ENCODE assay signal across 1 cellular context in genomic region chr6:33427585-33428218, GRCh38.
TF ChIP-seq lines count a peak whose summit lies in the region.

No MANE protein-coding gene starts in this region.

TF ChIP-seq in K562, 482 proteins besides CTCF, POLR2A, EP300 and RAD21 (continued from another document):
- TF ChIP-seq, protein P1, sequence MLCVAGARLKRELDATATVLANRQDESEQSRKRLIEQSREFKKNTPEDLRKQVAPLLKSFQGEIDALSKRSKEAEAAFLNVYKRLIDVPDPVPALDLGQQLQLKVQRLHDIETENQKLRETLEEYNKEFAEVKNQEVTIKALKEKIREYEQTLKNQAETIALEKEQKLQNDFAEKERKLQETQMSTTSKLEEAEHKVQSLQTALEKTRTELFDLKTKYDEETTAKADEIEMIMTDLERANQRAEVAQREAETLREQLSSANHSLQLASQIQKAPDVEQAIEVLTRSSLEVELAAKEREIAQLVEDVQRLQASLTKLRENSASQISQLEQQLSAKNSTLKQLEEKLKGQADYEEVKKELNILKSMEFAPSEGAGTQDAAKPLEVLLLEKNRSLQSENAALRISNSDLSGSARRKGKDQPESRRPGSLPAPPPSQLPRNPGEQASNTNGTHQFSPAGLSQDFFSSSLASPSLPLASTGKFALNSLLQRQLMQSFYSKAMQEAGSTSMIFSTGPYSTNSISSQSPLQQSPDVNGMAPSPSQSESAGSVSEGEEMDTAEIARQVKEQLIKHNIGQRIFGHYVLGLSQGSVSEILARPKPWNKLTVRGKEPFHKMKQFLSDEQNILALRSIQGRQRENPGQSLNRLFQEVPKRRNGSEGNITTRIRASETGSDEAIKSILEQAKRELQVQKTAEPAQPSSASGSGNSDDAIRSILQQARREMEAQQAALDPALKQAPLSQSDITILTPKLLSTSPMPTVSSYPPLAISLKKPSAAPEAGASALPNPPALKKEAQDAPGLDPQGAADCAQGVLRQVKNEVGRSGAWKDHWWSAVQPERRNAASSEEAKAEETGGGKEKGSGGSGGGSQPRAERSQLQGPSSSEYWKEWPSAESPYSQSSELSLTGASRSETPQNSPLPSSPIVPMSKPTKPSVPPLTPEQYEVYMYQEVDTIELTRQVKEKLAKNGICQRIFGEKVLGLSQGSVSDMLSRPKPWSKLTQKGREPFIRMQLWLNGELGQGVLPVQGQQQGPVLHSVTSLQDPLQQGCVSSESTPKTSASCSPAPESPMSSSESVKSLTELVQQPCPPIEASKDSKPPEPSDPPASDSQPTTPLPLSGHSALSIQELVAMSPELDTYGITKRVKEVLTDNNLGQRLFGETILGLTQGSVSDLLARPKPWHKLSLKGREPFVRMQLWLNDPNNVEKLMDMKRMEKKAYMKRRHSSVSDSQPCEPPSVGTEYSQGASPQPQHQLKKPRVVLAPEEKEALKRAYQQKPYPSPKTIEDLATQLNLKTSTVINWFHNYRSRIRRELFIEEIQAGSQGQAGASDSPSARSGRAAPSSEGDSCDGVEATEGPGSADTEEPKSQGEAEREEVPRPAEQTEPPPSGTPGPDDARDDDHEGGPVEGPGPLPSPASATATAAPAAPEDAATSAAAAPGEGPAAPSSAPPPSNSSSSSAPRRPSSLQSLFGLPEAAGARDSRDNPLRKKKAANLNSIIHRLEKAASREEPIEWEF (CRISPR knock-in tag; IDR thresholded peaks at IDR 0.05): no peak
- TF ChIP-seq, protein P2, sequence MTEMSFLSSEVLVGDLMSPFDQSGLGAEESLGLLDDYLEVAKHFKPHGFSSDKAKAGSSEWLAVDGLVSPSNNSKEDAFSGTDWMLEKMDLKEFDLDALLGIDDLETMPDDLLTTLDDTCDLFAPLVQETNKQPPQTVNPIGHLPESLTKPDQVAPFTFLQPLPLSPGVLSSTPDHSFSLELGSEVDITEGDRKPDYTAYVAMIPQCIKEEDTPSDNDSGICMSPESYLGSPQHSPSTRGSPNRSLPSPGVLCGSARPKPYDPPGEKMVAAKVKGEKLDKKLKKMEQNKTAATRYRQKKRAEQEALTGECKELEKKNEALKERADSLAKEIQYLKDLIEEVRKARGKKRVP (CRISPR knock-in tag; IDR thresholded peaks at IDR 0.05): no peak
- peak; percentile 51 for TF ChIP-seq RBBP5 (IDR thresholded peaks at IDR 0.05; ENCODE audit: borderline replicate concordance, insufficient read depth, low read length, poor library complexity, severe bottlenecking)
- TF ChIP-seq, protein P3, sequence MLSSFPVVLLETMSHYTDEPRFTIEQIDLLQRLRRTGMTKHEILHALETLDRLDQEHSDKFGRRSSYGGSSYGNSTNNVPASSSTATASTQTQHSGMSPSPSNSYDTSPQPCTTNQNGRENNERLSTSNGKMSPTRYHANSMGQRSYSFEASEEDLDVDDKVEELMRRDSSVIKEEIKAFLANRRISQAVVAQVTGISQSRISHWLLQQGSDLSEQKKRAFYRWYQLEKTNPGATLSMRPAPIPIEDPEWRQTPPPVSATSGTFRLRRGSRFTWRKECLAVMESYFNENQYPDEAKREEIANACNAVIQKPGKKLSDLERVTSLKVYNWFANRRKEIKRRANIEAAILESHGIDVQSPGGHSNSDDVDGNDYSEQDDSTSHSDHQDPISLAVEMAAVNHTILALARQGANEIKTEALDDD (IDR thresholded peaks at IDR 0.05): no peak
- TF ChIP-seq RFX7 (CRISPR knock-in tag; IDR thresholded peaks at IDR 0.05): no peak
- no peak for TF ChIP-seq NFIX (CRISPR knock-in tag; IDR thresholded peaks at IDR 0.05; ENCODE audit: low read depth)
TF ChIP-seq in K562: peak in this region for 37.
